ENCODE assay signal across 13 cellular contexts in the genomic region with DNA sequence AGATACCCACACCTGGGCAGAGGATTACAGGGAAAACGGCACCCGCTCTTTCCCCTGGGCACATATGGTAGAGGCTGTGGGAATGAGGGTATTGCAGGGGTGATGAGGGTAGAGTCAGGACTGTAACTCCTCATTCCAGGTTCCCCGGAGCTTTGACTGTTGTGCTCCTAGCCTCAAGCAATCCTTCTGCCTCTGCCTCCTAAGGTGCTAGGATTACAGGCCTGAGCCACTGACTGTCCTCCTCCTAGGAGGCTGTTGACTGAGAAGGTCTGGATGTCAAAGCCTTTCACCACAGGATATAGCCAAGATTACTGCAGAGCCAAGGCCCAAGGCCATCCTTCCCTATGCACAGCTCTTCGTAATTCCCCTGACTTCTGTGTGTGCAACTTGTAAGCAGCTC. TPM values are rescaled to one million over a fixed set of nuclear protein-coding genes. Genes with fewer than 3 reads are reported as not detected.
DNase-seq lines count a peak whose midpoint lies in the region; TF ChIP-seq lines count a peak whose summit lies in the region.
"Had no signal": no experiment of that assay in that cellular context is flagged by ENCODE, and none has a peak within 500 bp of the region (broad histone marks: within the 10 kb centered on the region; RNA-seq: fewer than 3 reads in every experiment).

No MANE protein-coding gene starts in this region.

- H3K4me3 Mint-ChIP-seq in activated CD4-positive, alpha-beta memory T cell treated with anti-CD3 and anti-CD28 coated beads for 36 hours, result peak overlapping the region; percentile 90

- H3K9me3 ChIP-seq in left ventricle myocardium inferior (replicated peaks), result no peaks in the 10 kb centered on the region
- no peaks in the 10 kb centered on the region for H3K9me3 ChIP-seq in right atrium auricular region
- H3K9me3 ChIP-seq in esophagus squamous epithelium, result no peaks in the 10 kb centered on the region
- H3K9me3 ChIP-seq in spleen, result no peaks in the 10 kb centered on the region
- H3K9me3 ChIP-seq: prostate gland had no signal

- DNase-seq in left ventricle myocardium inferior (no peak), right atrium auricular region (ENCODE audit: low spot score) (no peak), esophagus squamous epithelium (lab: John Stamatoyannopoulos, UW) (no peak), spleen (no peak), NAMALWA (ENCODE audit: low spot score) (no peak), GM03348 (ENCODE audit: low spot score) (no peak), dedifferentiated amniotic fluid mesenchymal stem cell (ENCODE audit: extremely low spot score) (no peak)
- DNase-seq in activated CD4-positive, alpha-beta memory T cell treated with anti-CD3 and anti-CD28 coated beads for 36 hours, result no peak
- DNase-seq: AML-193; NCI-H1694 treated with DMSO at 0.1 percent for 48 hours; stimulated activated CD4-positive, alpha-beta T cell treated with anti-CD3 and anti-CD28 coated beads, Interleukin-2, amount 100 ng/mL, for 48 hours; stimulated activated naive B cell treated with anti-CD40 and anti-IgM and Interleukin-4, amounts not matched to agents 10 μg/mL and 1 μg/mL and 100 μg/mL, for 72 hours had no signal

- peaks cover 20% of the 10 kb centered on the region for H3K36me3 ChIP-seq in left ventricle myocardium inferior
- H3K36me3 ChIP-seq in right atrium auricular region, result peaks cover 14% of the 10 kb centered on the region
- H3K36me3 ChIP-seq in esophagus squamous epithelium, result peaks cover 0 to 26% (median 0%) of the 10 kb centered on the region in 3 donors
- H3K36me3 ChIP-seq in spleen, result peaks cover 0 to 26% (median 10%) of the 10 kb centered on the region in 6 donors
- H3K36me3 ChIP-seq: prostate gland had no signal

- TF ChIP-seq POLR2A in esophagus squamous epithelium (IDR thresholded peaks at IDR 0.05), result no peak
- no peak for TF ChIP-seq POLR2A in spleen (IDR thresholded peaks at IDR 0.05)

- intact Hi-C loops in left ventricle myocardium inferior (cut with micrococcal nuclease) (no loop called here), esophagus squamous epithelium (cut with DNase I) (no loop called here), spleen (cut with DNase I; ENCODE audit: low total_unique reads) (no loop called here)
- intact Hi-C loops in activated CD4-positive, alpha-beta memory T cell treated with anti-CD3 and anti-CD28 coated beads for 36 hours (cut with micrococcal nuclease), result loop anchor here (2.0 kb wide), 1 partner anchor 16 kb away; a partner anchor contains a TSS

- no peaks in the 10 kb centered on the region for H3K9me3 Mint-ChIP-seq in activated CD4-positive, alpha-beta memory T cell treated with anti-CD3 and anti-CD28 coated beads for 36 hours
- H3K9me3 Mint-ChIP-seq: stimulated activated naive B cell treated with anti-CD40 and anti-IgM and Interleukin-4, amounts not matched to agents 10 μg/mL and 1 μg/mL and 100 μg/mL, for 72 hours had no signal

- 90% methylated on average over 4 of the region's 4 CpGs; no CpG with 5 or more reads in 1 of the 2 donors for WGBS in esophagus squamous epithelium, 2 donors
- WGBS in spleen, 5 donors, result 77 to 91% (median 83%) methylated on average over 4 of the region's 4 CpGs

- CTCF ChIA-PET in activated CD4-positive, alpha-beta memory T cell treated with anti-CD3 and anti-CD28 coated beads for 36 hours (lab: Charles Lee), result interaction anchor here (0.7 to 2.2 kb wide), 3 partner anchors 13 to 118 kb away, joined by 3 to 29 read pairs (median 3); no protein-coding TSS in a partner anchor

- H3K36me3 Mint-ChIP-seq in activated CD4-positive, alpha-beta memory T cell treated with anti-CD3 and anti-CD28 coated beads for 36 hours, result peaks cover 17% of the 10 kb centered on the region

- TF ChIP-seq CTCF in left ventricle myocardium inferior (IDR thresholded peaks at IDR 0.05; ENCODE audit: borderline replicate concordance), result no peak
- no peak for TF ChIP-seq CTCF in right atrium auricular region (IDR thresholded peaks at IDR 0.05)
- TF ChIP-seq CTCF in esophagus squamous epithelium (IDR thresholded peaks at IDR 0.05), result no peak
- no peak for TF ChIP-seq CTCF in spleen (IDR thresholded peaks at IDR 0.05 in 8 of 11, conservative IDR thresholded peaks at IDR 0.05 in 3 of 11)

- H3K27ac ChIP-seq in left ventricle myocardium inferior (replicated peaks), result peak overlapping the region; percentile 93
- H3K27ac ChIP-seq in right atrium auricular region, result no peak overlapping the region
- peak overlapping the region in 3 of 4 donors; percentile 81 to 91 (median 89) for H3K27ac ChIP-seq in esophagus squamous epithelium
- H3K27ac ChIP-seq in spleen, result peak overlapping the region in 6 of 8 donors; percentile 77 to 93 (median 86)
- H3K27ac ChIP-seq: prostate gland had no signal

- H3K27me3 ChIP-seq in left ventricle myocardium inferior (ENCODE audit: low read depth), result no peaks in the 10 kb centered on the region
- no peaks in the 10 kb centered on the region for H3K27me3 ChIP-seq in right atrium auricular region
- no peaks in the 10 kb centered on the region for H3K27me3 ChIP-seq in esophagus squamous epithelium
- H3K27me3 ChIP-seq in spleen (replicated peaks in 1 of 7), result no peaks in the 10 kb centered on the region

- no peaks in the 10 kb centered on the region for H3K27me3 Mint-ChIP-seq in activated CD4-positive, alpha-beta memory T cell treated with anti-CD3 and anti-CD28 coated beads for 36 hours
- H3K27me3 Mint-ChIP-seq: stimulated activated naive B cell treated with anti-CD40 and anti-IgM and Interleukin-4, amounts not matched to agents 10 μg/mL and 1 μg/mL and 100 μg/mL, for 72 hours had no signal

- no peak overlapping the region for H3K27ac Mint-ChIP-seq in activated CD4-positive, alpha-beta memory T cell treated with anti-CD3 and anti-CD28 coated beads for 36 hours

- H3K4me3 ChIP-seq in left ventricle myocardium inferior (peak overlapping the region; percentile 96), right atrium auricular region (no peak overlapping the region), esophagus squamous epithelium (no peak overlapping the region), spleen (peak overlapping the region in 1 of 8 donors; percentile 95)

- H3K4me1 ChIP-seq in left ventricle myocardium inferior, result peaks cover 52% of the 10 kb centered on the region
- peaks cover 0 to 30% of the 10 kb centered on the region in 2 donors for H3K4me1 ChIP-seq in right atrium auricular region
- peaks cover 16 to 53% (median 26%) of the 10 kb centered on the region in 3 donors for H3K4me1 ChIP-seq in esophagus squamous epithelium
- peaks cover 14 to 75% (median 51%) of the 10 kb centered on the region in 6 donors for H3K4me1 ChIP-seq in spleen
- H3K4me1 ChIP-seq: prostate gland had no signal

- POLR2A ChIA-PET in activated CD4-positive, alpha-beta memory T cell treated with anti-CD3 and anti-CD28 coated beads for 36 hours (lab: Charles Lee), result interaction anchor here (1.1 to 1.9 kb wide), 3 partner anchors 15 to 135 kb away, joined by 3 to 6 read pairs (median 3); a partner anchor contains a TSS

- peaks cover 50% of the 10 kb centered on the region for H3K4me1 Mint-ChIP-seq in activated CD4-positive, alpha-beta memory T cell treated with anti-CD3 and anti-CD28 coated beads for 36 hours (ENCODE audit: low read depth)

RNA-seq across cellular contexts. Expression of a gene that starts 1.1 kb away (rescaled TPM):
- total RNA-seq in left ventricle myocardium inferior, result 52.3 TPM
- total RNA-seq in right atrium auricular region, result 100 to 1,000 TPM in 1 of 2 donors, 10 to 100 TPM in 1; 59.3 to 131 TPM
- total RNA-seq in activated CD4-positive, alpha-beta memory T cell treated with anti-CD3 and anti-CD28 coated beads for 36 hours, result 10 to 100 TPM; 56.4 to 60.0 TPM
- total RNA-seq in esophagus squamous epithelium, result 10 to 100 TPM; 26.5 to 51.9 (median 47.9) TPM
- 10 to 100 TPM; 25.6 to 49.9 (median 41.0) TPM for total RNA-seq in spleen
- 10 to 100 TPM; 16.4 to 29.6 (median 20.5) TPM for polyA plus RNA-seq in spleen

RNA-seq across cellular contexts. Expression of a gene that starts 15.6 kb away (rescaled TPM):
- total RNA-seq in left ventricle myocardium inferior, result 40.7 TPM
- total RNA-seq in right atrium auricular region, result 10 to 100 TPM; 72.3 to 80.9 TPM
- total RNA-seq in activated CD4-positive, alpha-beta memory T cell treated with anti-CD3 and anti-CD28 coated beads for 36 hours, result 10 to 100 TPM; 77.6 to 79.5 TPM
- total RNA-seq in esophagus squamous epithelium, result 100 to 1,000 TPM in 1 of 4 donors, 10 to 100 TPM in 3; 65.8 to 131 (median 88.7) TPM
- total RNA-seq in spleen, result 100 to 1,000 TPM in 5 of 7 donors, 10 to 100 TPM in 2; 84.3 to 129 (median 113) TPM
- 10 to 100 TPM; 34.7 to 48.1 (median 38.5) TPM for polyA plus RNA-seq in spleen

RNA-seq across cellular contexts. Expression of a gene that starts 17.9 kb away (rescaled TPM):
- total RNA-seq in left ventricle myocardium inferior, result 108 TPM
- total RNA-seq in right atrium auricular region, result 10 to 100 TPM; 46.9 to 53.3 TPM
- total RNA-seq in activated CD4-positive, alpha-beta memory T cell treated with anti-CD3 and anti-CD28 coated beads for 36 hours, result 10 to 100 TPM; 63.0 to 70.1 TPM
- 10 to 100 TPM; 29.3 to 71.8 (median 45.4) TPM for total RNA-seq in esophagus squamous epithelium
- 100 to 1,000 TPM in 1 of 7 donors, 10 to 100 TPM in 6; 54.6 to 103 (median 69.8) TPM for total RNA-seq in spleen
- polyA plus RNA-seq in spleen, result 10 to 100 TPM; 18.6 to 31.3 (median 20.1) TPM

RNA-seq across cellular contexts. Expression of a gene that starts 45.8 kb away (rescaled TPM):
- total RNA-seq in left ventricle myocardium inferior, result 34.1 TPM
- 10 to 100 TPM; 38.1 to 42.9 TPM for total RNA-seq in right atrium auricular region
- 10 to 100 TPM; 51.4 to 57.6 TPM for total RNA-seq in activated CD4-positive, alpha-beta memory T cell treated with anti-CD3 and anti-CD28 coated beads for 36 hours
- 100 to 1,000 TPM in 1 of 4 donors, 10 to 100 TPM in 3; 53.3 to 113 (median 60.9) TPM for total RNA-seq in esophagus squamous epithelium
- total RNA-seq in spleen, result 10 to 100 TPM; 51.7 to 74.6 (median 57.7) TPM
- 10 to 100 TPM; 33.2 to 71.5 (median 64.7) TPM for polyA plus RNA-seq in spleen

RNA-seq across cellular contexts. Expression of a gene that starts 49.2 kb away (rescaled TPM):
- total RNA-seq in left ventricle myocardium inferior (1,257 TPM), right atrium auricular region (100 to 1,000 TPM; 399 to 869 TPM), esophagus squamous epithelium (100 to 1,000 TPM; 110 to 197 (median 172) TPM), spleen (100 to 1,000 TPM in 4 of 7 donors, 10 to 100 TPM in 3; 83.2 to 122 (median 108) TPM)
- total RNA-seq in activated CD4-positive, alpha-beta memory T cell treated with anti-CD3 and anti-CD28 coated beads for 36 hours, result 100 to 1,000 TPM; 322 TPM
- 100 to 1,000 TPM; 142 to 247 (median 221) TPM for polyA plus RNA-seq in spleen

Comparison
In these comparisons a context has a peak if more than half of its experiments do, and no peak if none do; other contexts are left out.
1. H3K27ac ChIP-seq: peak in left ventricle myocardium inferior (single experiment), esophagus squamous epithelium (3 of 4) and spleen (6 of 8); none in right atrium auricular region (0 of 2).